ENCODE assay signal across 8 cellular contexts in genomic region chr2:233100192-233100998, GRCh38. TPM values are rescaled to one million over a fixed set of nuclear protein-coding genes. Genes with fewer than 3 reads are reported as not detected.
DNase-seq lines count a peak whose midpoint lies in the region; ATAC-seq and FAIRE-seq lines count a peak whose summit lies in the region.

No MANE protein-coding gene starts in this region.

- no peak for FAIRE-seq in RCC 7860 (lab: Jason Lieb, UNC)

- DNase-seq in T-helper 2 cell (peak in 4 of 5 experiments; percentile 30 to 82 (median 58)), NCI-H2196 treated with DMSO at 0.1 percent for 48 hours (lab: John Stamatoyannopoulos, UW; ENCODE audit: unreplicated experiment) (no peak), cortex of kidney (lab: John Stamatoyannopoulos, UW) (no peak), RCC 7860 (ENCODE audit: low spot score) (no peak), ecto neural progenitor cell (ENCODE audit: low spot score) (no peak)

- peak; percentile 73 for ATAC-seq in GM18870 (IDR thresholded peaks at IDR 0.05; ENCODE audit: unreplicated experiment)
- ATAC-seq in HG02938 (IDR thresholded peaks at IDR 0.05; ENCODE audit: unreplicated experiment): peak; percentile 74
- peak; percentile 65 for ATAC-seq in esophagus mucosa

RNA-seq across cellular contexts. Expression of gene INPP5D, which starts 40.3 kb away (rescaled TPM):
- 6.2 TPM for total RNA-seq in esophagus mucosa

Comparison
In these comparisons a context has a peak if more than half of its experiments do, and no peak if none do; other contexts are left out.
1. DNase-seq: peak in T-helper 2 cell (4 of 5); none in NCI-H2196 treated with DMSO at 0.1 percent for 48 hours (single experiment), cortex of kidney (single experiment), RCC 7860 (single experiment) and ecto neural progenitor cell (single experiment).
2. Peak in every context shown above with its lines, with median percentiles within 50 percentile points of each other: ATAC-seq.